In genomic region chr16:17287401-17287800, GRCh38 we compare ENCODE assay signal across 15 cellular contexts.
DNase-seq lines count a peak whose midpoint lies in the region; ATAC-seq and TF ChIP-seq lines count a peak whose summit lies in the region.
"Had no signal": no experiment of that assay in that cellular context is flagged by ENCODE, and none has a peak within 500 bp of the region (broad histone marks: within the 10 kb centered on the region; RNA-seq: fewer than 3 reads in every experiment).

No MANE protein-coding gene starts in this region.

- no peaks in the 10 kb centered on the region for H3K9me3 Mint-ChIP-seq in Caco-2 (ENCODE audit: unreplicated experiment)
- H3K9me3 Mint-ChIP-seq in nephron progenitor cell, result peaks cover 4% of the 10 kb centered on the region

- no peaks in the 10 kb centered on the region for H3K27me3 Mint-ChIP-seq in Caco-2 (ENCODE audit: insufficient read depth, unreplicated experiment)
- peaks cover 7% of the 10 kb centered on the region for H3K27me3 Mint-ChIP-seq in nephron progenitor cell (ENCODE audit: low read depth, poor library complexity)
- H3K27me3 Mint-ChIP-seq: CD8-positive, alpha-beta memory T cell had no signal

- peak overlapping the region; percentile 53 for H3K27ac ChIP-seq in HUES48 (ENCODE audit: low read depth, low read length)
- H3K27ac ChIP-seq: PC-9 had no signal

- H3K27me3 ChIP-seq in Caco-2 (replicated peaks; ENCODE audit: control insufficient read depth, insufficient read depth, low read length), result no peaks in the 10 kb centered on the region
- no peaks in the 10 kb centered on the region for H3K27me3 ChIP-seq in HUES48 (ENCODE audit: control insufficient read depth, insufficient read depth, low read length)

- H3K27ac Mint-ChIP-seq in Caco-2 (ENCODE audit: unreplicated experiment) (peak overlapping the region; percentile 26), nephron progenitor cell (peak overlapping the region; percentile 66)

- BruUV-seq in Caco-2 (replicated peaks; lab: Mats Ljungman, UMichigan), result no TSS peak

- H3K9ac ChIP-seq in HUES48 (ENCODE audit: low read depth, low read length), result no peak overlapping the region

- H3K36me3 ChIP-seq in Caco-2 (ENCODE audit: control insufficient read depth, insufficient read depth, low read length) (no peaks in the 10 kb centered on the region; the same call in 1 of the 2 replicates), HUES48 (ENCODE audit: control insufficient read depth, insufficient read depth, low read length) (no peaks in the 10 kb centered on the region)

- H3K4me1 ChIP-seq in Caco-2 (no peaks in the 10 kb centered on the region), HUES48 (ENCODE audit: control insufficient read depth, insufficient read depth, low read length) (peaks cover 4% of the 10 kb centered on the region; the same call in 1 of the 2 replicates)

- TF ChIP-seq CTCF in Caco-2 (IDR thresholded peaks at IDR 0.05; ENCODE audit: insufficient read depth in 1 of 2, low read depth in 1 of 2, low read length in 1 of 2, severe bottlenecking in 1 of 2, unreplicated experiment in 1 of 2), result no peak
- TF ChIP-seq CTCF in nephron progenitor cell (IDR thresholded peaks at IDR 0.05), result no peak

- H3K4me3 Mint-ChIP-seq in Caco-2 (ENCODE audit: unreplicated experiment) (no peak overlapping the region), nephron progenitor cell (no peak overlapping the region)
- H3K4me3 Mint-ChIP-seq: CD8-positive, alpha-beta memory T cell had no signal

- H3K4me1 Mint-ChIP-seq in Caco-2 (ENCODE audit: low read depth, unreplicated experiment) (no peaks in the 10 kb centered on the region), nephron progenitor cell (peaks cover 36% of the 10 kb centered on the region)

- CTCF ChIA-PET in Caco-2 (lab: Charles Lee), result no interaction called here

- H3K4me3 ChIP-seq in Caco-2 (ENCODE audit: low read depth, low read length) (no peak overlapping the region), HUES48 (ENCODE audit: low read depth, low read length) (no peak overlapping the region)
- H3K4me3 ChIP-seq: PC-9 had no signal

- H3K9me3 ChIP-seq in Caco-2, result no peaks in the 10 kb centered on the region
- no peaks in the 10 kb centered on the region for H3K9me3 ChIP-seq in HUES48 (ENCODE audit: control insufficient read depth, insufficient read depth, low read length)

- POLR2A ChIA-PET in Caco-2 (lab: Charles Lee), result no interaction called here

- no peaks in the 10 kb centered on the region for H3K36me3 Mint-ChIP-seq in Caco-2 (ENCODE audit: insufficient read depth, unreplicated experiment)
- H3K36me3 Mint-ChIP-seq in nephron progenitor cell (ENCODE audit: low read depth), result no peaks in the 10 kb centered on the region

- ATAC-seq in HG02973 (IDR thresholded peaks at IDR 0.05; ENCODE audit: unreplicated experiment) (no peak), HG02571 (IDR thresholded peaks at IDR 0.05; ENCODE audit: unreplicated experiment) (no peak)

- DNase-seq in Caco-2 (no peak), ecto neural progenitor cell (ENCODE audit: low spot score) (peak; percentile 57), nephron progenitor cell (no peak), NCI-H146 treated with DMSO at 0.1 percent for 48 hours (lab: John Stamatoyannopoulos, UW; ENCODE audit: unreplicated experiment) (no peak)
- DNase-seq: CD8-positive, alpha-beta memory T cell; DMS 273 treated with DMSO at 0.1 percent for 48 hours; H7; IMR-90; NCI-H1436 treated with DMSO at 0.1 percent for 48 hours; NCI-H446 treated with DMSO at 0.1 percent for 48 hours; NCI-H748 treated with DMSO at 0.1 percent for 48 hours; PC-9 had no signal

- intact Hi-C loops in Caco-2 (cut with micrococcal nuclease; ENCODE audit: unreplicated experiment), result no loop called here
